In genomic region chr7:135386776-135387175, GRCh38 we compare ENCODE assay signal across 15 cellular contexts.
"Had no signal": no experiment of that assay in that cellular context is flagged by ENCODE, and none has a peak within 500 bp of the region (broad histone marks: within the 10 kb centered on the region; RNA-seq: fewer than 3 reads in every experiment).

No MANE protein-coding gene starts in this region.

- DNase-seq: activated CD8-positive, alpha-beta T cell treated with anti-CD3 and anti-CD28 coated beads, Interleukin-2, amount 10 ng/mL, durations not matched to agents 7 days and 5 days; activated naive CD4-positive, alpha-beta T cell; effector memory CD4-positive, alpha-beta T cell; kidney glomerular epithelial cell; naive B cell; posterior cingulate gyrus; spleen; stimulated activated CD4-positive, alpha-beta T cell treated with anti-CD3 and anti-CD28 coated beads, Interleukin-1b, Interleukin-23, amount 100 ng/mL, for 48 hours; stimulated activated naive B cell treated with anti-CD40 and anti-IgM and Interleukin-4, amounts not matched to agents 10 μg/mL and 1 μg/mL and 100 μg/mL, for 72 hours had no signal

- H3K9me3 ChIP-seq: spleen, tibial nerve, vagina had no signal

- H3K27ac Mint-ChIP-seq: activated CD8-positive, alpha-beta T cell treated with anti-CD3 and anti-CD28 coated beads, Interleukin-2, amount 10 ng/mL, durations not matched to agents 7 days and 5 days; activated T-helper 1 cell treated with anti-CD3 and anti-CD28 coated beads, Interleukin-12 subunit alpha, Interleukin-12 subunit beta, Interleukin-2, Interleukin-4 antibody, amounts not matched to agents 30 ng/mL and 10 ng/mL and 1 ng/mL, durations not matched to agents 14 hours and 24 hours and 36 hours; stimulated activated naive B cell treated with anti-CD40 and anti-IgM and Interleukin-4, amounts not matched to agents 10 μg/mL and 1 μg/mL and 100 μg/mL, for 72 hours had no signal

- H3K27me3 Mint-ChIP-seq: central memory CD8-positive, alpha-beta T cell; naive B cell; stimulated activated naive B cell treated with anti-CD40 and anti-IgM and Interleukin-4, amounts not matched to agents 10 μg/mL and 1 μg/mL and 100 μg/mL, for 72 hours had no signal

- H3K27me3 ChIP-seq: hepatocyte, spleen, tibial nerve, vagina had no signal

- H3K27ac ChIP-seq: epithelial cell of prostate, hepatocyte, spleen, tibial nerve, vagina had no signal

- H3K4me2 ChIP-seq: hepatocyte had no signal

- H3K36me3 ChIP-seq: vagina had no signal

- H3K4me3 Mint-ChIP-seq: activated CD8-positive, alpha-beta T cell treated with anti-CD3 and anti-CD28 coated beads, Interleukin-2, amount 10 ng/mL, durations not matched to agents 7 days and 5 days; activated T-helper 1 cell treated with anti-CD3 and anti-CD28 coated beads, Interleukin-12 subunit alpha, Interleukin-12 subunit beta, Interleukin-2, Interleukin-4 antibody, amounts not matched to agents 30 ng/mL and 10 ng/mL and 1 ng/mL, durations not matched to agents 14 hours and 24 hours and 36 hours; central memory CD8-positive, alpha-beta T cell; naive B cell; stimulated activated naive B cell treated with anti-CD40 and anti-IgM and Interleukin-4, amounts not matched to agents 10 μg/mL and 1 μg/mL and 100 μg/mL, for 72 hours had no signal

- ATAC-seq: activated CD8-positive, alpha-beta T cell treated with anti-CD3 and anti-CD28 coated beads, Interleukin-2, amount 10 ng/mL, durations not matched to agents 7 days and 5 days; stimulated activated naive B cell treated with anti-CD40 and anti-IgM and Interleukin-4, amounts not matched to agents 10 μg/mL and 1 μg/mL and 100 μg/mL, for 72 hours had no signal

- H3K79me2 ChIP-seq: hepatocyte had no signal

- H3K4me1 ChIP-seq: vagina had no signal

- H3K9me3 Mint-ChIP-seq: activated T-helper 1 cell treated with anti-CD3 and anti-CD28 coated beads, Interleukin-12 subunit alpha, Interleukin-12 subunit beta, Interleukin-2, Interleukin-4 antibody, amounts not matched to agents 30 ng/mL and 10 ng/mL and 1 ng/mL, durations not matched to agents 14 hours and 24 hours and 36 hours; central memory CD8-positive, alpha-beta T cell; naive B cell; stimulated activated naive B cell treated with anti-CD40 and anti-IgM and Interleukin-4, amounts not matched to agents 10 μg/mL and 1 μg/mL and 100 μg/mL, for 72 hours had no signal

- H3K4me3 ChIP-seq: hepatocyte, spleen, tibial nerve, vagina had no signal

- H2AFZ ChIP-seq: hepatocyte had no signal
